11 cellular contexts compared by ENCODE assay signal in the genomic region with DNA sequence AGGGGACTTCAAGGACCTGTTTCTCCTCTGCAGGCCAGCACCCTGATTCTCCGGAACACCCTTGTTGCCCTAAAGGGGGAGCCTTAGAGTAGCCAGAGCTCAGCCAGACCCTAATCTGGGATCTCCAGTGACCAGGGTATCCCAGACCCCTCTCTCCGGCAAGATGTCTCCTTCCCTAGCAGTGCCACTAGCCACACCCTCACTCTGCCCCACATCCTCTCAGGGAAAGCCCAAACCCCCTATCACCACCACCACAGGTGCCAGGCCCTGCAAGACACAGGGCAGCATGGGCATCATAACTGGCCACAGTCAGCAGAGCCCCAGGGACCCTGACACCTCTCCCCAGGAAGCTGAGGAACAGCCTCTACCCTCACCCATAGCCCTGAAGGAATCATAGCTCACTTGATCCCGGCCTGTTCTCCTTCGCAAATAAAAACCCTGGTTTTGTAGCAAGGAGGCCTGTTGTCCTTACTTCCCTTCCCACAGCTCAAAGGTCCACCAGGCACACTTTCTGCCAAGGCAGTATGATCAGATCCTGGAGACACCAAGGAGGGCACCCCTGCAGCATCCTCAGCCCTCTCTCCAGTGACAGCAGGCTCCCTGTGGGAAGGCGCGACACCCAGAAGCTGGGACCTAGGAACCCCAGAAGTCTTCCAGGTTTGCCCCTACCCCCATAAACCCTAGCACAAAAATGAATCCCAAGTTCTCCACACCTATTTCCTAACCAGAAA. TPM values are rescaled to one million over a fixed set of nuclear protein-coding genes. Genes with fewer than 3 reads are reported as not detected.
A peak's percentile ranks its signal among the peaks of the same experiment; 100 is the strongest.
DNase-seq lines count a peak whose midpoint lies in the region; ATAC-seq and TF ChIP-seq lines count a peak whose summit lies in the region.
"Had no signal": no experiment of that assay in that cellular context is flagged by ENCODE, and none has a peak within 500 bp of the region (broad histone marks: within the 10 kb centered on the region; RNA-seq: fewer than 3 reads in every experiment).

No MANE protein-coding gene starts in this region.

- DNase-seq in CD14-positive monocyte (ENCODE audit: low spot score) (no peak), globus pallidus (ENCODE audit: low spot score) (no peak), T-helper 17 cell (no peak), A172 (ENCODE audit: low spot score) (no peak)
- DNase-seq in activated naive CD4-positive, alpha-beta T cell treated with anti-CD3 and anti-CD28 coated beads, Interleukin-2, amount 50 U/mL, for 72 hours (ENCODE audit: low spot score in 2 of 2): peak in 1 of 2 donors; percentile 54
- no peak for DNase-seq in stimulated activated naive CD4-positive, alpha-beta T cell (lab: John Stamatoyannopoulos, UW)
- DNase-seq: activated CD4-positive, alpha-beta T cell treated with anti-CD3 and anti-CD28 coated beads for 48 hours; nucleus accumbens had no signal

- ATAC-seq in activated naive CD4-positive, alpha-beta T cell treated with anti-CD3 and anti-CD28 coated beads, Interleukin-2, amount 50 U/mL, for 72 hours: no peak
- ATAC-seq in T-helper 17 cell: no peak

- H3K36me3 Mint-ChIP-seq in CD14-positive monocyte: peaks cover 45 to 59% of the 10 kb centered on the region in 2 donors
- peaks cover 37 to 55% of the 10 kb centered on the region in 2 donors for H3K36me3 Mint-ChIP-seq in activated naive CD4-positive, alpha-beta T cell treated with anti-CD3 and anti-CD28 coated beads, Interleukin-2, amount 50 U/mL, for 72 hours
- H3K36me3 Mint-ChIP-seq in T-helper 17 cell (ENCODE audit: low read depth): peaks cover 3% of the 10 kb centered on the region

- H3K4me3 Mint-ChIP-seq in CD14-positive monocyte (no peak overlapping the region), T-helper 17 cell (no peak overlapping the region)

- peaks cover 59% of the 10 kb centered on the region for H3K36me3 ChIP-seq in mesodermal cell (ENCODE audit: control insufficient read depth, insufficient read depth, low read length)

- no peak overlapping the region for H3K4me3 ChIP-seq in mesodermal cell (ENCODE audit: extremely low read depth, insufficient read depth, low read length, poor library complexity, severe bottlenecking)

- H3K27ac ChIP-seq in mesodermal cell (ENCODE audit: low read depth, low read length, severe bottlenecking): peak overlapping the region; percentile 16

- H3K9me3 ChIP-seq in mesodermal cell (ENCODE audit: control insufficient read depth, low read length) (no peaks in the 10 kb centered on the region), T-helper 17 cell (ENCODE audit: control insufficient read depth, low read length, poor library complexity, severe bottlenecking) (no peaks in the 10 kb centered on the region)

- H3K9me3 Mint-ChIP-seq in CD14-positive monocyte: peaks cover 0 to 14% (median 8%) of the 10 kb centered on the region in 7 donors
- H3K9me3 Mint-ChIP-seq in activated naive CD4-positive, alpha-beta T cell treated with anti-CD3 and anti-CD28 coated beads, Interleukin-2, amount 50 U/mL, for 72 hours: no peaks in the 10 kb centered on the region

- intact Hi-C loops in CD14-positive monocyte (cut with micrococcal nuclease): no loop called here

- H3K27ac Mint-ChIP-seq in CD14-positive monocyte (peak overlapping the region in 6 of 7 donors; percentile 37 to 75 (median 58)), T-helper 17 cell (no peak overlapping the region)
- H3K27ac Mint-ChIP-seq in activated naive CD4-positive, alpha-beta T cell treated with anti-CD3 and anti-CD28 coated beads, Interleukin-2, amount 50 U/mL, for 72 hours: peak overlapping the region; percentile 18 to 93

- H3K4me1 Mint-ChIP-seq in CD14-positive monocyte: peaks cover 39% of the 10 kb centered on the region
- peaks cover 30% of the 10 kb centered on the region for H3K4me1 Mint-ChIP-seq in T-helper 17 cell

- no peaks in the 10 kb centered on the region for H3K27me3 Mint-ChIP-seq in CD14-positive monocyte (ENCODE audit: low read depth in 3 of 3)
- H3K27me3 Mint-ChIP-seq in T-helper 17 cell: no peaks in the 10 kb centered on the region

- no peak for TF ChIP-seq CTCF in CD14-positive monocyte (IDR thresholded peaks at IDR 0.05)
- TF ChIP-seq CTCF in GM12873 (IDR thresholded peaks at IDR 0.05; ENCODE audit: insufficient read depth, low read depth, low read length, missing control alignments): peak; percentile 30

- peaks cover 17% of the 10 kb centered on the region for H3K4me1 ChIP-seq in mesodermal cell (ENCODE audit: control insufficient read depth, insufficient read depth, low read length, poor library complexity, severe bottlenecking)

- WGBS in mesodermal cell (ENCODE audit: insufficient coverage in 2 of 2), 2 experiments: 91 to 94% methylated on average over 4 to 6 of the region's 6 CpGs

RNA-seq across cellular contexts. Expression of gene CFL1, which starts 4.6 kb away (rescaled TPM):
- polyA plus RNA-seq in CD14-positive monocyte: 1,000 to 10,000 TPM; 1,889 to 2,233 TPM
- 1,000 to 10,000 TPM in 1 of 2 donors, 100 to 1,000 TPM in 1; 855 to 1,265 TPM for total RNA-seq in activated naive CD4-positive, alpha-beta T cell treated with anti-CD3 and anti-CD28 coated beads, Interleukin-2, amount 50 U/mL, for 72 hours
- polyA plus RNA-seq in mesodermal cell (2013, experiment 1 of 2): 1,174 TPM
- 958 TPM for polyA plus RNA-seq in mesodermal cell (2013, experiment 2 of 2)
- 100 to 1,000 TPM; 642 to 738 TPM for total RNA-seq in T-helper 17 cell
- total RNA-seq in A172 (2014; rRNA removed; shearing (Covaris generic)): 1,263 and 1,396 TPM in 2 replicates

RNA-seq across cellular contexts. Expression of gene MUS81, which starts 6.8 kb away (rescaled TPM):
- 10 to 100 TPM; 15.0 to 16.4 TPM for polyA plus RNA-seq in CD14-positive monocyte
- 10 to 100 TPM; 63.9 to 64.0 TPM for total RNA-seq in activated naive CD4-positive, alpha-beta T cell treated with anti-CD3 and anti-CD28 coated beads, Interleukin-2, amount 50 U/mL, for 72 hours
- 60.0 TPM for polyA plus RNA-seq in mesodermal cell (2013, experiment 1 of 2)
- polyA plus RNA-seq in mesodermal cell (2013, experiment 2 of 2): 54.2 TPM
- 10 to 100 TPM; 44.9 to 55.0 TPM for total RNA-seq in T-helper 17 cell
- total RNA-seq in A172 (2014; rRNA removed; shearing (Covaris generic)): 27.1 and 35.3 TPM in 2 replicates

RNA-seq across cellular contexts. Expression of gene EFEMP2, which starts 19.2 kb away (rescaled TPM):
- under 1 TPM in 1 of 2 donors, not detected in 1; 0.44 TPM for polyA plus RNA-seq in CD14-positive monocyte
- 10 to 100 TPM; 15.2 to 41.8 TPM for total RNA-seq in activated naive CD4-positive, alpha-beta T cell treated with anti-CD3 and anti-CD28 coated beads, Interleukin-2, amount 50 U/mL, for 72 hours
- polyA plus RNA-seq in mesodermal cell (2013, experiment 1 of 2): 142 TPM
- polyA plus RNA-seq in mesodermal cell (2013, experiment 2 of 2): 117 TPM
- total RNA-seq in T-helper 17 cell: 1 to 10 TPM; 5.1 to 8.0 TPM
- total RNA-seq in A172 (2014; rRNA removed; shearing (Covaris generic)): 48.5 and 56.8 TPM in 2 replicates

RNA-seq across cellular contexts. Expression of gene SNX32, which starts 19.7 kb away (rescaled TPM):
- polyA plus RNA-seq in CD14-positive monocyte: under 1 TPM; 0.12 to 0.40 TPM
- 1 to 10 TPM; 3.8 to 5.0 TPM for total RNA-seq in activated naive CD4-positive, alpha-beta T cell treated with anti-CD3 and anti-CD28 coated beads, Interleukin-2, amount 50 U/mL, for 72 hours
- polyA plus RNA-seq in mesodermal cell (2013, experiment 1 of 2): 2.4 TPM
- polyA plus RNA-seq in mesodermal cell (2013, experiment 2 of 2): 1.7 TPM
- under 1 TPM; 0.27 to 0.34 TPM for total RNA-seq in T-helper 17 cell
- total RNA-seq in A172 (2014; rRNA removed; shearing (Covaris generic)): not detected in 2 replicates
- total RNA-seq: M059J had no signal

RNA-seq across cellular contexts. Expression of gene CTSW, which starts 26.2 kb away (rescaled TPM):
- polyA plus RNA-seq in CD14-positive monocyte: 1 to 10 TPM in 1 of 2 donors, under 1 TPM in 1; 0.78 to 1.3 TPM
- total RNA-seq in activated naive CD4-positive, alpha-beta T cell treated with anti-CD3 and anti-CD28 coated beads, Interleukin-2, amount 50 U/mL, for 72 hours: 10 to 100 TPM in 1 of 2 donors, 1 to 10 TPM in 1; 2.2 to 16.8 TPM
- not detected for polyA plus RNA-seq in mesodermal cell (2013, experiment 1 of 2)
- not detected for polyA plus RNA-seq in mesodermal cell (2013, experiment 2 of 2)
- total RNA-seq in T-helper 17 cell: 10 to 100 TPM; 19.7 to 52.7 TPM
- 0.79 and 1.8 TPM in 2 replicates for total RNA-seq in A172 (2014; rRNA removed; shearing (Covaris generic))
